8 cellular contexts compared by ENCODE assay signal in the genomic region with DNA sequence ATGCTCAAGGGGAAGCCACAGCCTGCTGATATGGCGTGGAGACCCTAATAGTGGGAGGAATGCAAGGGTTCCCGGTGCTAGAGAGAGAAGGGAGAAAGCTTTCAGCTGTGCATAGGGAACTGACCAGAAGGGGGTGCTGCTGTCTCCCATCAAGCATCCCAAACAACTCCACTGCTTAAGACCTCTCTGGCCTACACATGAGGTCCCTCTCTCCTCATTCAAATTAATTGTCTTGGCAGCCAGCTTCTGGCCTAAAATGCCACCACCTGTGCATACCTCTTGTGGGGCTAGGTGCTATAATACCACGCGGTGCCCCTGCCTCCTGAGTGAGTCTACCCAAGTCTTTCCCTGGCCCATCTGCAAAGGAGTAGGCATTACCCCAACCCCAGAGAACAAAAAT. TPM values are rescaled to one million over a fixed set of nuclear protein-coding genes. Genes with fewer than 3 reads are reported as not detected.
DNase-seq lines count a peak whose midpoint lies in the region; ATAC-seq, FAIRE-seq and TF ChIP-seq lines count a peak whose summit lies in the region.

No MANE protein-coding gene starts in this region.

- no peak for TF ChIP-seq EP300 in H1 (IDR thresholded peaks at IDR 0.05; ENCODE audit: borderline replicate concordance in 1 of 2, low read depth in 2 of 2, low read length in 2 of 2)

- H2BK20ac ChIP-seq in H1 (ENCODE audit: low read length) = no peak overlapping the region

- H3K9me3 ChIP-seq in H1 (ENCODE audit: insufficient read depth in 2 of 2, low read depth in 1 of 2, low read length in 1 of 2) (no peaks in the 10 kb centered on the region), stomach smooth muscle (ENCODE audit: control insufficient read depth in 2 of 2, low read length in 2 of 2) (no peaks in the 10 kb centered on the region)

- peaks cover 19% of the 10 kb centered on the region for H3K23me2 ChIP-seq in H1 (ENCODE audit: low read depth, low read length)

- no peaks in the 10 kb centered on the region; the same call in 1 of the 2 replicates for H3K79me1 ChIP-seq in H1 (ENCODE audit: low read depth, low read length)

- H3K14ac ChIP-seq in H1 (ENCODE audit: insufficient read length) = no peak overlapping the region

- no peak overlapping the region for H4K5ac ChIP-seq in H1 (ENCODE audit: insufficient read length, low read depth, low read length)

- TF ChIP-seq CTCF in H1 (IDR thresholded peaks at IDR 0.05; ENCODE audit: control extremely low read depth in 1 of 3, insufficient read depth in 1 of 3, low read depth in 1 of 3, low read length in 3 of 3) = peak; percentile 78 to 97 (median 80)

- H2AK5ac ChIP-seq in H1 (ENCODE audit: low read depth, low read length) = no peak overlapping the region

- peaks cover 6 to 27% of the 10 kb centered on the region in 2 experiments for H4K20me1 ChIP-seq in H1 (replicated peaks in 1 of 2; ENCODE audit: control insufficient read depth in 1 of 2, insufficient read depth in 2 of 2, low read length in 2 of 2)

- peaks cover 0 to 17% (median 4%) of the 10 kb centered on the region in 4 experiments; a peak in 5 of 7 replicates for H3K4me1 ChIP-seq in H1 (replicated peaks in 1 of 4; ENCODE audit: control insufficient read depth in 3 of 4, insufficient read depth in 4 of 4, low read length in 3 of 4)
- H3K4me1 ChIP-seq in stomach smooth muscle (ENCODE audit: control insufficient read depth, insufficient read depth, low read length) = peaks cover 16% of the 10 kb centered on the region

- H3K4me3 ChIP-seq in H1 (ENCODE audit: extremely low read depth in 1 of 4, insufficient read depth in 2 of 4, low read depth in 3 of 4, low read length in 4 of 4) = no peak overlapping the region
- H3K4me3 ChIP-seq in stomach smooth muscle (ENCODE audit: low read length in 2 of 2) = no peak overlapping the region

- H3K36me3 ChIP-seq in H1 (ENCODE audit: control insufficient read depth in 2 of 4, insufficient read depth in 4 of 4, low read length in 3 of 4) (peaks cover 0 to 4% (median under 1%) of the 10 kb centered on the region in 4 experiments; a peak in 5 of 8 replicates), stomach smooth muscle (ENCODE audit: control insufficient read depth in 2 of 2, insufficient read depth in 2 of 2, low read length in 2 of 2) (peaks cover 26 to 32% of the 10 kb centered on the region in 2 donors)

- no peaks in the 10 kb centered on the region for H3K79me2 ChIP-seq in H1 (ENCODE audit: control insufficient read depth in 1 of 2, insufficient read depth in 2 of 2, low read length in 2 of 2)

- no peak overlapping the region for H3K23ac ChIP-seq in H1 (ENCODE audit: insufficient read length)

- H2BK12ac ChIP-seq in H1 (ENCODE audit: low read depth, low read length) = no peak overlapping the region

- ATAC-seq in GM18505 (IDR thresholded peaks at IDR 0.05; ENCODE audit: unreplicated experiment) (peak; percentile 47), HG03139 (IDR thresholded peaks at IDR 0.05; ENCODE audit: unreplicated experiment) (no peak)

- H2BK15ac ChIP-seq in H1 (ENCODE audit: low read length) = no peak overlapping the region; the same call in 1 of the 2 replicates

- TF ChIP-seq POLR2A in GM18505 (IDR thresholded peaks at IDR 0.05; ENCODE audit: borderline replicate concordance, extremely low read depth, insufficient read depth, insufficient read length) = no peak
- TF ChIP-seq POLR2A in H1 (IDR thresholded peaks at IDR 0.05; ENCODE audit: control extremely low read depth in 1 of 2, low read depth in 2 of 2, low read length in 2 of 2) = peak in 1 of 2 experiments; percentile 49; a peak in 2 of 3 replicates

- no peak overlapping the region for H4K8ac ChIP-seq in H1 (ENCODE audit: extremely low read depth, insufficient read depth, low read length)

- POLR2A ChIA-PET in H1 (lab: Charles Lee; ENCODE audit: partially characterized antibody) = interaction anchor here (0.6 to 5.9 kb wide), 7 partner anchors 9 to 75 kb away, joined by 3 to 46 read pairs (median 3); a partner anchor contains a TSS

- H2AFZ ChIP-seq in H1 (ENCODE audit: low read length) = no peak overlapping the region

- no peak overlapping the region; a peak in 1 of 4 replicates for H3K4me2 ChIP-seq in H1 (ENCODE audit: insufficient read depth in 1 of 2, low read depth in 2 of 2, low read length in 2 of 2)

- DNase-seq in AG20443 (ENCODE audit: low spot score) = peak; percentile 89
- peak; percentile 41 for DNase-seq in NCI-H345 (lab: John Stamatoyannopoulos, UW)
- peak; percentile 63 for DNase-seq in activated CD4-positive, alpha-beta T cell treated with anti-CD3 and anti-CD28 coated beads, Interleukin-2, amount 50 U/mL, for 1 hour
- DNase-seq in H1 (ENCODE audit: low read depth in 1 of 2, low spot score in 2 of 2) = peak in 1 of 2 experiments; percentile 84
- peak; percentile 56 for DNase-seq in midbrain (lab: John Stamatoyannopoulos, UW)

- 46% methylated on average over 4 of the region's 4 CpGs; no CpG with 5 or more reads in 1 of the 2 experiments for WGBS in H1 (ENCODE audit: extremely low coverage in 1 of 2, insufficient coverage in 1 of 2, insufficient read length in 1 of 2, insufficient replicate concordance in 2 of 2, low coverage in 1 of 2, low lambda C conversion rate in 2 of 2, missing lambda C conversion rate in 1 of 2), 2 experiments

- H3K27me3 ChIP-seq in H1 (replicated peaks in 1 of 4; ENCODE audit: control insufficient read depth in 3 of 4, extremely low read depth in 1 of 4, insufficient read depth in 3 of 4, low read length in 3 of 4) = peaks cover 4 to 22% (median 17%) of the 10 kb centered on the region in 4 experiments
- no peaks in the 10 kb centered on the region for H3K27me3 ChIP-seq in stomach smooth muscle (ENCODE audit: control insufficient read depth in 1 of 2, insufficient read depth in 2 of 2, low read length in 2 of 2)

- H3K27ac ChIP-seq in H1 (ENCODE audit: low read depth, low read length) (no peak overlapping the region), stomach smooth muscle (ENCODE audit: low read length) (peak overlapping the region; percentile 37)

- CTCF ChIA-PET in H1 (lab: Charles Lee; ENCODE audit: partially characterized antibody) = interaction anchor here (0.6 to 18.6 kb wide), 21 partner anchors 10 to 452 kb away, joined by 3 to 308 read pairs (median 4); a partner anchor contains a TSS

- H3K9ac ChIP-seq in H1 (replicated peaks in 1 of 4; ENCODE audit: extremely low read depth in 1 of 4, low read depth in 3 of 4, low read length in 3 of 4) (no peak overlapping the region), stomach smooth muscle (ENCODE audit: low read length in 2 of 2) (no peak overlapping the region)

- H3K18ac ChIP-seq in H1 (ENCODE audit: extremely low read depth, low read length) = no peak overlapping the region

- H3K56ac ChIP-seq in H1 (replicated peaks; ENCODE audit: insufficient read length, low read depth, low read length) = no peak overlapping the region

- FAIRE-seq in H1 (lab: Jason Lieb, UNC) = peak; percentile 48

- no peak overlapping the region for H2BK5ac ChIP-seq in H1 (ENCODE audit: low read depth, low read length)

- TF ChIP-seq RAD21 in H1 (IDR thresholded peaks at IDR 0.05 in 1 of 2, conservative IDR thresholded peaks at IDR 0.05 in 1 of 2; ENCODE audit: low read depth in 2 of 2, low read length in 2 of 2) = peak; percentile 69 to 75

- H3K4ac ChIP-seq in H1 (replicated peaks; ENCODE audit: insufficient read length, low read depth, low read length) = no peak overlapping the region

- no peak overlapping the region for H2BK120ac ChIP-seq in H1 (replicated peaks; ENCODE audit: low read depth, low read length)

- no peak overlapping the region for H4K91ac ChIP-seq in H1 (replicated peaks; ENCODE audit: insufficient read length, low read length)

RNA-seq across cellular contexts. Expression of a gene that starts 14.5 kb away (rescaled TPM):
- 111 and 117 TPM in 2 replicates for total RNA-seq in H1 (2021; fragmentation: NEBNext Ultra II Directional; extraction: Animal tissue kit (Norgen Biotek cat#: 25700))
- 141 and 202 TPM in 2 replicates for polyA plus RNA-seq in H1 (2011; rRNA removed)
- 101 TPM for polyA plus RNA-seq in H1 (2011; cell fraction: cytosol; rRNA removed)
- polyA plus RNA-seq in H1 (2011; cell fraction: nucleus; rRNA removed) = 110 TPM
- polyA plus RNA-seq in H1 (2012, experiment 1 of 2) = 73.7 to 130 TPM (median 117 TPM) in 4 replicates
- polyA plus RNA-seq in H1 (2012, experiment 2 of 2) = 104 TPM
- 98.3 TPM for polyA plus RNA-seq in H1 (2013, experiment 1 of 2)
- polyA plus RNA-seq in H1 (2013, experiment 2 of 2) = 102 TPM
- 43.6 and 51.4 TPM in 2 replicates for polyA minus RNA-seq in H1 (2011; rRNA and poly(A)+ RNA removed)
- polyA minus RNA-seq in H1 (2011; cell fraction: cytosol; rRNA and poly(A)+ RNA removed) = 71.0 TPM
- polyA minus RNA-seq in H1 (2011; cell fraction: nucleus; rRNA and poly(A)+ RNA removed) = 41.3 TPM

RNA-seq across cellular contexts. Expression of a gene that starts 20.6 kb away (rescaled TPM):
- total RNA-seq in H1 (2021; fragmentation: NEBNext Ultra II Directional; extraction: Animal tissue kit (Norgen Biotek cat#: 25700)) = 4.3 and 4.9 TPM in 2 replicates
- polyA plus RNA-seq in H1 (2011; rRNA removed) = 2.2 and 3.5 TPM in 2 replicates
- 3.1 TPM for polyA plus RNA-seq in H1 (2011; cell fraction: cytosol; rRNA removed)
- polyA plus RNA-seq in H1 (2011; cell fraction: nucleus; rRNA removed) = 7.7 TPM
- 2.8 to 6.7 TPM (median 5.2 TPM) in 4 replicates for polyA plus RNA-seq in H1 (2012, experiment 1 of 2)
- 2.5 TPM for polyA plus RNA-seq in H1 (2012, experiment 2 of 2)
- polyA plus RNA-seq in H1 (2013, experiment 1 of 2) = 2.7 TPM
- 2.5 TPM for polyA plus RNA-seq in H1 (2013, experiment 2 of 2)
- 1.6 and 1.9 TPM in 2 replicates for polyA minus RNA-seq in H1 (2011; rRNA and poly(A)+ RNA removed)
- polyA minus RNA-seq in H1 (2011; cell fraction: cytosol; rRNA and poly(A)+ RNA removed) = 2.5 TPM
- 8.1 TPM for polyA minus RNA-seq in H1 (2011; cell fraction: nucleus; rRNA and poly(A)+ RNA removed)

RNA-seq across cellular contexts. Expression of a gene that starts 28.1 kb away (rescaled TPM):
- total RNA-seq in H1 (2021; fragmentation: NEBNext Ultra II Directional; extraction: Animal tissue kit (Norgen Biotek cat#: 25700)) = 0.65 and 0.71 TPM in 2 replicates
- 0.50 and 0.51 TPM in 2 replicates for polyA plus RNA-seq in H1 (2011; rRNA removed)
- 0.78 TPM for polyA plus RNA-seq in H1 (2011; cell fraction: cytosol; rRNA removed)
- 0.88 TPM for polyA plus RNA-seq in H1 (2011; cell fraction: nucleus; rRNA removed)
- 0.56 to 0.80 TPM (median 0.68 TPM) in 4 replicates for polyA plus RNA-seq in H1 (2012, experiment 1 of 2)
- 0.64 TPM for polyA plus RNA-seq in H1 (2012, experiment 2 of 2)
- 0.43 TPM for polyA plus RNA-seq in H1 (2013, experiment 1 of 2)
- 0.37 TPM for polyA plus RNA-seq in H1 (2013, experiment 2 of 2)
- 0.37 TPM in 1 of 2 replicates, not detected in the other for polyA minus RNA-seq in H1 (2011; rRNA and poly(A)+ RNA removed)
- not detected for polyA minus RNA-seq in H1 (2011; cell fraction: cytosol; rRNA and poly(A)+ RNA removed)
- 0.50 TPM for polyA minus RNA-seq in H1 (2011; cell fraction: nucleus; rRNA and poly(A)+ RNA removed)

RNA-seq across cellular contexts. Expression of a gene that starts 33.4 kb away (rescaled TPM):
- total RNA-seq in H1 (2021; fragmentation: NEBNext Ultra II Directional; extraction: Animal tissue kit (Norgen Biotek cat#: 25700)) = 51.6 and 52.8 TPM in 2 replicates
- 17.7 and 25.2 TPM in 2 replicates for polyA plus RNA-seq in H1 (2011; rRNA removed)
- 27.2 TPM for polyA plus RNA-seq in H1 (2011; cell fraction: cytosol; rRNA removed)
- 20.7 TPM for polyA plus RNA-seq in H1 (2011; cell fraction: nucleus; rRNA removed)
- polyA plus RNA-seq in H1 (2012, experiment 1 of 2) = 30.1 to 45.6 TPM (median 44.3 TPM) in 4 replicates
- 37.2 TPM for polyA plus RNA-seq in H1 (2012, experiment 2 of 2)
- 25.0 TPM for polyA plus RNA-seq in H1 (2013, experiment 1 of 2)
- 25.0 TPM for polyA plus RNA-seq in H1 (2013, experiment 2 of 2)
- 18.1 and 24.6 TPM in 2 replicates for polyA minus RNA-seq in H1 (2011; rRNA and poly(A)+ RNA removed)
- 29.3 TPM for polyA minus RNA-seq in H1 (2011; cell fraction: cytosol; rRNA and poly(A)+ RNA removed)
- polyA minus RNA-seq in H1 (2011; cell fraction: nucleus; rRNA and poly(A)+ RNA removed) = 17.5 TPM

RNA-seq across cellular contexts. Expression of a gene that starts 40.7 kb away (rescaled TPM):
- not detected in 2 replicates for total RNA-seq in H1 (2021; fragmentation: NEBNext Ultra II Directional; extraction: Animal tissue kit (Norgen Biotek cat#: 25700))
- 0.02 TPM in 2 replicates for polyA plus RNA-seq in H1 (2011; rRNA removed)
- polyA plus RNA-seq in H1 (2011; cell fraction: cytosol; rRNA removed) = not detected
- polyA plus RNA-seq in H1 (2011; cell fraction: nucleus; rRNA removed) = 0.04 TPM
- polyA plus RNA-seq in H1 (2012, experiment 1 of 2) = not detected in 4 replicates
- polyA plus RNA-seq in H1 (2012, experiment 2 of 2) = not detected
- polyA plus RNA-seq in H1 (2013, experiment 1 of 2) = not detected
- polyA plus RNA-seq in H1 (2013, experiment 2 of 2) = not detected
- polyA minus RNA-seq in H1 (2011; rRNA and poly(A)+ RNA removed) = not detected in 2 replicates
- not detected for polyA minus RNA-seq in H1 (2011; cell fraction: cytosol; rRNA and poly(A)+ RNA removed)
- not detected for polyA minus RNA-seq in H1 (2011; cell fraction: nucleus; rRNA and poly(A)+ RNA removed)
